ENCODE assay signal across 1 cellular context in genomic region chr1:117346206-117346928, GRCh38.
TF ChIP-seq lines count a peak whose summit lies in the region.

No MANE protein-coding gene starts in this region.

TF ChIP-seq in HEK293, 187 proteins besides CTCF, POLR2A, EP300 and RAD21 (continued from another document):
- TF ChIP-seq GFI1B (tag by site-specific recombination; IDR thresholded peaks at IDR 0.05), result 0 out of 2 replicates have a peak, but pooled peaks have one; percentile 19
- no peak for TF ChIP-seq ZNF416 (tag by site-specific recombination; IDR thresholded peaks at IDR 0.05)
